In genomic region chr9:129432255-129432654, GRCh38 we compare ENCODE assay signal across 19 cellular contexts.
A peak's percentile ranks its signal among the peaks of the same experiment; 100 is the strongest.
DNase-seq lines count a peak whose midpoint lies in the region; ATAC-seq, FAIRE-seq and TF ChIP-seq lines count a peak whose summit lies in the region.
"Had no signal": no experiment of that assay in that cellular context is flagged by ENCODE, and none has a peak within 500 bp of the region (broad histone marks: within the 10 kb centered on the region; RNA-seq: fewer than 3 reads in every experiment).

No MANE protein-coding gene starts in this region.

- ATAC-seq in A549: no peak
- ATAC-seq in HG03280 (IDR thresholded peaks at IDR 0.05; ENCODE audit: unreplicated experiment): no peak
- no peak for ATAC-seq in activated T-cell treated with anti-CD3 and anti-CD28 coated beads, Interleukin-2, amount 50 U/mL, for 72 hours (replicated peaks in 1 of 2)

- CTCF ChIA-PET in A549 (lab: Yijun Ruan, JAX): interaction anchor here (0.6 to 2.5 kb wide), 6 partner anchors 10 to 258 kb away, joined by 3 to 11 read pairs (median 4); no protein-coding TSS in a partner anchor

- no peak for FAIRE-seq in A549 (lab: Jason Lieb, UNC)
- FAIRE-seq: bronchial epithelial cell had no signal

- no peak overlapping the region for H4K91ac ChIP-seq in neuronal stem cell (ENCODE audit: low read depth, low read length, poor library complexity)

- H3K36me3 ChIP-seq in neuronal stem cell (replicated peaks in 1 of 2; ENCODE audit: control insufficient read depth in 2 of 2, insufficient read depth in 2 of 2, low read length in 2 of 2): no peaks in the 10 kb centered on the region

- 70% methylated on average over 9 of the region's 9 CpGs for WGBS in A549 (ENCODE audit: missing lambda C conversion rate)
- no CpG with 5 or more reads among the region's 9 CpGs for WGBS in neuronal stem cell (ENCODE audit: extremely low coverage in 2 of 2, insufficient read length in 2 of 2, insufficient replicate concordance in 1 of 2), 2 donors

- TF ChIP-seq EP300 in A549 (IDR thresholded peaks at IDR 0.05) (no peak), Ishikawa (IDR thresholded peaks at IDR 0.05; ENCODE audit: borderline replicate concordance) (no peak)

- peaks cover 6% of the 10 kb centered on the region for H3K36me3 Mint-ChIP-seq in glutamatergic neuron (ENCODE audit: unreplicated experiment)
- H3K36me3 Mint-ChIP-seq in activated naive CD8-positive, alpha-beta T cell treated with anti-CD3 and anti-CD28 coated beads for 36 hours: no peaks in the 10 kb centered on the region
- H3K36me3 Mint-ChIP-seq in activated T-cell treated with anti-CD3 and anti-CD28 coated beads, Interleukin-2, amount 50 U/mL, for 72 hours (ENCODE audit: insufficient read depth in 2 of 2): no peaks in the 10 kb centered on the region

- H3K14ac ChIP-seq in neuronal stem cell (ENCODE audit: low read length): no peak overlapping the region

- no peak overlapping the region for H2BK12ac ChIP-seq in neuronal stem cell (ENCODE audit: low read length)

- peak overlapping the region; percentile 22 for H3K27ac Mint-ChIP-seq in glutamatergic neuron (ENCODE audit: unreplicated experiment)
- H3K27ac Mint-ChIP-seq in activated naive CD8-positive, alpha-beta T cell treated with anti-CD3 and anti-CD28 coated beads for 36 hours: no peak overlapping the region
- no peak overlapping the region for H3K27ac Mint-ChIP-seq in activated T-cell treated with anti-CD3 and anti-CD28 coated beads, Interleukin-2, amount 50 U/mL, for 72 hours
- H3K27ac Mint-ChIP-seq: activated CD4-positive, alpha-beta memory T cell treated with anti-CD3 and anti-CD28 coated beads, Interleukin-2, amount 10 ng/mL, durations not matched to agents 7 days and 5 days; CD4-positive, alpha-beta T cell had no signal

- H2AFZ ChIP-seq in neuronal stem cell (ENCODE audit: low read length): peak overlapping the region; percentile 87

- no peak for TF ChIP-seq POLR2A in A549 (IDR thresholded peaks at IDR 0.05; ENCODE audit: low read length)

- H2BK120ac ChIP-seq in neuronal stem cell (ENCODE audit: low read depth, low read length): no peak overlapping the region

- H3K9me3 ChIP-seq in A549: no peaks in the 10 kb centered on the region
- peaks cover 0 to 2% of the 10 kb centered on the region in 2 donors for H3K9me3 ChIP-seq in neuronal stem cell (replicated peaks in 1 of 2; ENCODE audit: control insufficient read depth in 2 of 2, insufficient read depth in 1 of 2, low read depth in 1 of 2, low read length in 2 of 2)

- H3K4me2 ChIP-seq in A549 (no peak overlapping the region), neuronal stem cell (ENCODE audit: insufficient read depth, low read length, poor library complexity, severe bottlenecking) (no peak overlapping the region)

- H2BK5ac ChIP-seq in neuronal stem cell (ENCODE audit: low read length): no peak overlapping the region

- no peak overlapping the region for H3K9ac ChIP-seq in neuronal stem cell (ENCODE audit: low read depth, low read length, poor library complexity)

- no peak overlapping the region for H3K23ac ChIP-seq in neuronal stem cell (ENCODE audit: low read depth, low read length, poor library complexity)

- no peak overlapping the region for H2AK5ac ChIP-seq in neuronal stem cell (ENCODE audit: low read depth, low read length)

- H3K27me3 Mint-ChIP-seq in glutamatergic neuron (ENCODE audit: unreplicated experiment): peaks cover 27% of the 10 kb centered on the region
- peaks cover 23% of the 10 kb centered on the region for H3K27me3 Mint-ChIP-seq in activated naive CD8-positive, alpha-beta T cell treated with anti-CD3 and anti-CD28 coated beads for 36 hours
- H3K27me3 Mint-ChIP-seq in activated T-cell treated with anti-CD3 and anti-CD28 coated beads, Interleukin-2, amount 50 U/mL, for 72 hours (ENCODE audit: low read depth): peaks cover 15% of the 10 kb centered on the region

- no peaks in the 10 kb centered on the region for H3K79me1 ChIP-seq in neuronal stem cell (ENCODE audit: low read depth, low read length)

- no peak for TF ChIP-seq RAD21 in A549 (conservative IDR thresholded peaks at IDR 0.05 in 1 of 2, IDR thresholded peaks at IDR 0.05 in 1 of 2)
- no peak for TF ChIP-seq RAD21 in Ishikawa (IDR thresholded peaks at IDR 0.05; ENCODE audit: low read depth)

- no peak overlapping the region for H3K4ac ChIP-seq in neuronal stem cell (ENCODE audit: low read length)

- H3K4me3 ChIP-seq in A549 (no peak overlapping the region), neuronal stem cell (ENCODE audit: low read length in 2 of 2) (no peak overlapping the region)
- H3K4me3 ChIP-seq: dorsolateral prefrontal cortex had no signal

- peak overlapping the region; percentile 62 for H2BK15ac ChIP-seq in neuronal stem cell (ENCODE audit: low read length)

- H3K27me3 ChIP-seq in neuronal stem cell (ENCODE audit: control insufficient read depth in 3 of 3, insufficient read depth in 3 of 3, low read depth in 1 of 3, low read length in 3 of 3): peaks cover 0 to 13% (median 0%) of the 10 kb centered on the region in 3 experiments
- H3K27me3 ChIP-seq: dorsolateral prefrontal cortex had no signal

- H3K4me1 Mint-ChIP-seq in glutamatergic neuron (ENCODE audit: low read depth, unreplicated experiment): peaks cover 22% of the 10 kb centered on the region
- H3K4me1 Mint-ChIP-seq in activated naive CD8-positive, alpha-beta T cell treated with anti-CD3 and anti-CD28 coated beads for 36 hours: peaks cover 6% of the 10 kb centered on the region
- peaks cover 6% of the 10 kb centered on the region for H3K4me1 Mint-ChIP-seq in activated T-cell treated with anti-CD3 and anti-CD28 coated beads, Interleukin-2, amount 50 U/mL, for 72 hours (ENCODE audit: low read depth)

- no peak overlapping the region for H3K4me3 Mint-ChIP-seq in glutamatergic neuron (ENCODE audit: unreplicated experiment)
- H3K4me3 Mint-ChIP-seq in activated naive CD8-positive, alpha-beta T cell treated with anti-CD3 and anti-CD28 coated beads for 36 hours: no peak overlapping the region
- no peak overlapping the region for H3K4me3 Mint-ChIP-seq in activated T-cell treated with anti-CD3 and anti-CD28 coated beads, Interleukin-2, amount 50 U/mL, for 72 hours
- H3K4me3 Mint-ChIP-seq: activated CD4-positive, alpha-beta memory T cell treated with anti-CD3 and anti-CD28 coated beads, Interleukin-2, amount 10 ng/mL, durations not matched to agents 7 days and 5 days; CD4-positive, alpha-beta T cell had no signal

- H3K27ac ChIP-seq in A549 (peak overlapping the region; percentile 61 to 69; a peak in 4 of 6 replicates), neuronal stem cell (replicated peaks; ENCODE audit: low read length) (no peak overlapping the region)

- H3K4me1 ChIP-seq in A549 (no peaks in the 10 kb centered on the region; the same call in 2 of the 3 replicates), neuronal stem cell (ENCODE audit: control insufficient read depth in 2 of 2, insufficient read depth in 1 of 2, low read depth in 1 of 2, low read length in 2 of 2) (peaks cover 21 to 26% of the 10 kb centered on the region in 2 donors)

- no peak for TF ChIP-seq CTCF in A549 (IDR thresholded peaks at IDR 0.05)
- no peak for TF ChIP-seq CTCF in glutamatergic neuron (IDR thresholded peaks at IDR 0.05; ENCODE audit: partially characterized antibody, unreplicated experiment)

- H3K9me3 Mint-ChIP-seq in glutamatergic neuron (ENCODE audit: unreplicated experiment): peaks cover 17% of the 10 kb centered on the region
- H3K9me3 Mint-ChIP-seq in activated naive CD8-positive, alpha-beta T cell treated with anti-CD3 and anti-CD28 coated beads for 36 hours: no peaks in the 10 kb centered on the region
- H3K9me3 Mint-ChIP-seq in activated T-cell treated with anti-CD3 and anti-CD28 coated beads, Interleukin-2, amount 50 U/mL, for 72 hours: no peaks in the 10 kb centered on the region
- H3K9me3 Mint-ChIP-seq: activated CD4-positive, alpha-beta memory T cell treated with anti-CD3 and anti-CD28 coated beads, Interleukin-2, amount 10 ng/mL, durations not matched to agents 7 days and 5 days; CD4-positive, alpha-beta T cell had no signal

- H3K18ac ChIP-seq in neuronal stem cell (ENCODE audit: low read length): peak overlapping the region; percentile 23

- DNase-seq in A549 (ENCODE audit: low read depth in 1 of 2, low spot score in 1 of 2) (no peak), glutamatergic neuron (no peak), neuronal stem cell (ENCODE audit: low spot score) (no peak)
- no peak for DNase-seq in activated naive CD8-positive, alpha-beta T cell treated with anti-CD3 and anti-CD28 coated beads for 36 hours
- DNase-seq in activated T-cell treated with anti-CD3 and anti-CD28 coated beads, Interleukin-2, amount 50 U/mL, for 72 hours: no peak
- DNase-seq: activated CD4-positive, alpha-beta memory T cell treated with anti-CD3 and anti-CD28 coated beads, Interleukin-2, amount 10 ng/mL, durations not matched to agents 7 days and 5 days; activated CD4-positive, CD25-positive, alpha-beta regulatory T cell; activated gamma-delta T cell; activated T-cell treated with anti-CD3 and anti-CD28 coated beads for 4 hours; CD4-positive, alpha-beta T cell; DMS153; dorsolateral prefrontal cortex; GDM1; HCEC 1CT; NCI-H1436 treated with DMSO at 0.1 percent for 48 hours; occipital lobe had no signal

- POLR2A ChIA-PET in A549 (lab: Yijun Ruan, JAX): no interaction called here

- no peak overlapping the region for H4K8ac ChIP-seq in neuronal stem cell (ENCODE audit: low read depth, low read length)

TF ChIP-seq in Ishikawa, 13 proteins besides CTCF, POLR2A, EP300 and RAD21:
- TF ChIP-seq TCF12 (IDR thresholded peaks at IDR 0.05; ENCODE audit: low read depth) (no peak), CEBPB (IDR thresholded peaks at IDR 0.05) (no peak), EGR1 (IDR thresholded peaks at IDR 0.05) (no peak), YY1 (IDR thresholded peaks at IDR 0.05; ENCODE audit: low read depth) (no peak), USF1 (IDR thresholded peaks at IDR 0.05) (no peak), NFIC (IDR thresholded peaks at IDR 0.05) (no peak), TAF1 (IDR thresholded peaks at IDR 0.05; ENCODE audit: low read depth) (no peak; the same call in 1 of the 2 replicates), ZBTB7A (IDR thresholded peaks at IDR 0.05; ENCODE audit: low read depth) (0 out of 2 replicates have a peak, but pooled peaks have one; percentile 38), MAX (IDR thresholded peaks at IDR 0.05) (no peak)
